In genomic region chr5:149147673-149148072, GRCh38 we compare ENCODE assay signal across 20 cellular contexts. TPM values are rescaled to one million over a fixed set of nuclear protein-coding genes. Genes with fewer than 3 reads are reported as not detected.
A peak's percentile ranks its signal among the peaks of the same experiment; 100 is the strongest.
DNase-seq lines count a peak whose midpoint lies in the region; ATAC-seq, FAIRE-seq and TF ChIP-seq lines count a peak whose summit lies in the region.
"Had no signal": no experiment of that assay in that cellular context is flagged by ENCODE, and none has a peak within 500 bp of the region (broad histone marks: within the 10 kb centered on the region; RNA-seq: fewer than 3 reads in every experiment).

No MANE protein-coding gene starts in this region.

- peak; percentile 95 for FAIRE-seq in RCC 7860 (lab: Jason Lieb, UNC)
- FAIRE-seq: H1 had no signal

- H3K27me3 Mint-ChIP-seq in activated T-cell treated with anti-CD3 and anti-CD28 coated beads, Interleukin-2, amount 50 U/mL, for 72 hours (ENCODE audit: low read depth), result no peaks in the 10 kb centered on the region
- peaks cover 17% of the 10 kb centered on the region for H3K27me3 Mint-ChIP-seq in activated T-cell treated with anti-CD3 and anti-CD28 coated beads, Interleukin-2, amount 50 U/mL, for 4 hours (ENCODE audit: low read depth)
- H3K27me3 Mint-ChIP-seq in CD14-positive monocyte (ENCODE audit: low read depth in 3 of 3), result peaks cover 0 to 14% (median 0%) of the 10 kb centered on the region in 3 donors
- H3K27me3 Mint-ChIP-seq in T-helper 17 cell, result peaks cover 15% of the 10 kb centered on the region

- peak in 1 of 2 donors; percentile 8 for DNase-seq in activated T-cell treated with anti-CD3 and anti-CD28 coated beads, Interleukin-2, amount 50 U/mL, for 72 hours
- no peak for DNase-seq in activated T-cell treated with anti-CD3 and anti-CD28 coated beads, Interleukin-2, amount 50 U/mL, for 4 hours
- peak; percentile 90 for DNase-seq in RCC 7860 (ENCODE audit: low spot score)
- DNase-seq in gastrocnemius medialis, result no peak
- DNase-seq in stimulated activated CD4-positive, alpha-beta T cell treated with anti-CD3 and anti-CD28 coated beads, Interleukin-2, amount 100 ng/mL, for 24 hours, result no peak
- DNase-seq in CD14-positive monocyte (ENCODE audit: low spot score), result no peak
- DNase-seq in T-helper 17 cell, result no peak
- DNase-seq: CD8-positive, alpha-beta T cell; NCI-H1105 treated with DMSO at 0.1 percent for 48 hours; NCI-H187; NCI-H2171 treated with DMSO at 0.1 percent for 48 hours; NCI-H446 treated with DMSO at 0.1 percent for 48 hours; NCI-H748 treated with DMSO at 0.1 percent for 48 hours; OCI-M1; RPMI8226; SJCRH30 had no signal

- H3K9me3 ChIP-seq in gastrocnemius medialis (no peaks in the 10 kb centered on the region), T-helper 17 cell (ENCODE audit: control insufficient read depth, low read length, poor library complexity, severe bottlenecking) (no peaks in the 10 kb centered on the region)

- peak overlapping the region; percentile 22 to 94 (median 89) for H3K27ac ChIP-seq in gastrocnemius medialis
- H3K27ac ChIP-seq: 22Rv1, SJCRH30 had no signal

- no peaks in the 10 kb centered on the region for H3K36me3 Mint-ChIP-seq in activated T-cell treated with anti-CD3 and anti-CD28 coated beads, Interleukin-2, amount 50 U/mL, for 72 hours (ENCODE audit: insufficient read depth in 2 of 2)
- H3K36me3 Mint-ChIP-seq in activated T-cell treated with anti-CD3 and anti-CD28 coated beads, Interleukin-2, amount 50 U/mL, for 4 hours (ENCODE audit: insufficient read depth), result no peaks in the 10 kb centered on the region
- H3K36me3 Mint-ChIP-seq in CD14-positive monocyte (no peaks in the 10 kb centered on the region), T-helper 17 cell (ENCODE audit: low read depth) (no peaks in the 10 kb centered on the region)
- H3K36me3 Mint-ChIP-seq: CD8-positive, alpha-beta T cell; IgD-negative memory B cell had no signal

- peaks cover 40 to 55% of the 10 kb centered on the region in 2 donors for H3K4me1 ChIP-seq in gastrocnemius medialis

- no peak overlapping the region for H3K4me3 Mint-ChIP-seq in activated T-cell treated with anti-CD3 and anti-CD28 coated beads, Interleukin-2, amount 50 U/mL, for 72 hours
- H3K4me3 Mint-ChIP-seq in activated T-cell treated with anti-CD3 and anti-CD28 coated beads, Interleukin-2, amount 50 U/mL, for 4 hours, result no peak overlapping the region
- H3K4me3 Mint-ChIP-seq in CD14-positive monocyte (no peak overlapping the region), T-helper 17 cell (no peak overlapping the region)
- H3K4me3 Mint-ChIP-seq: CD8-positive, alpha-beta T cell; IgD-negative memory B cell had no signal

- intact Hi-C loops in gastrocnemius medialis (cut with DNase I; ENCODE audit: low total_unique reads) (no loop called here), CD14-positive monocyte (cut with micrococcal nuclease) (no loop called here)

- no peak overlapping the region for H3K27ac Mint-ChIP-seq in activated T-cell treated with anti-CD3 and anti-CD28 coated beads, Interleukin-2, amount 50 U/mL, for 72 hours
- H3K27ac Mint-ChIP-seq in CD14-positive monocyte (no peak overlapping the region), T-helper 17 cell (no peak overlapping the region)
- H3K27ac Mint-ChIP-seq: CD8-positive, alpha-beta T cell; IgD-negative memory B cell had no signal

- no peaks in the 10 kb centered on the region for H3K27me3 ChIP-seq in gastrocnemius medialis
- H3K27me3 ChIP-seq: SJCRH30 had no signal

- TF ChIP-seq CTCF in gastrocnemius medialis (IDR thresholded peaks at IDR 0.05 in 4 of 5, conservative IDR thresholded peaks at IDR 0.05 in 1 of 5), result no peak
- no peak for TF ChIP-seq CTCF in CD14-positive monocyte (IDR thresholded peaks at IDR 0.05)

- peaks cover 0 to 2% of the 10 kb centered on the region in 2 donors for H3K9me3 Mint-ChIP-seq in activated T-cell treated with anti-CD3 and anti-CD28 coated beads, Interleukin-2, amount 50 U/mL, for 72 hours
- H3K9me3 Mint-ChIP-seq in activated T-cell treated with anti-CD3 and anti-CD28 coated beads, Interleukin-2, amount 50 U/mL, for 4 hours, result no peaks in the 10 kb centered on the region
- peaks cover 0 to 3% (median 0%) of the 10 kb centered on the region in 7 donors for H3K9me3 Mint-ChIP-seq in CD14-positive monocyte

- no peak for TF ChIP-seq POLR2A in gastrocnemius medialis (IDR thresholded peaks at IDR 0.05)

- H3K4me3 ChIP-seq in gastrocnemius medialis, result peak overlapping the region in 1 of 4 donors; percentile 87
- H3K4me3 ChIP-seq: SJCRH30 had no signal

- ATAC-seq in activated T-cell treated with anti-CD3 and anti-CD28 coated beads, Interleukin-2, amount 50 U/mL, for 72 hours (replicated peaks in 1 of 2), result peak; percentile 65 to 67
- no peak for ATAC-seq in activated T-cell treated with anti-CD3 and anti-CD28 coated beads, Interleukin-2, amount 50 U/mL, for 4 hours
- ATAC-seq in GM18907 (IDR thresholded peaks at IDR 0.05; ENCODE audit: unreplicated experiment), result peak; percentile 66
- no peak for ATAC-seq in gastrocnemius medialis
- ATAC-seq in T-helper 17 cell, result no peak
- ATAC-seq: CD8-positive, alpha-beta T cell had no signal

- no peaks in the 10 kb centered on the region for H3K4me1 Mint-ChIP-seq in activated T-cell treated with anti-CD3 and anti-CD28 coated beads, Interleukin-2, amount 50 U/mL, for 72 hours (ENCODE audit: low read depth)
- H3K4me1 Mint-ChIP-seq in activated T-cell treated with anti-CD3 and anti-CD28 coated beads, Interleukin-2, amount 50 U/mL, for 4 hours (ENCODE audit: low read depth), result no peaks in the 10 kb centered on the region
- H3K4me1 Mint-ChIP-seq in CD14-positive monocyte (peaks cover 25% of the 10 kb centered on the region), T-helper 17 cell (no peaks in the 10 kb centered on the region)

- in situ Hi-C loops in gastrocnemius medialis (cut with MboI; ENCODE audit: low sequenced_read_pairs in 4 of 4), result loop anchor here in 2 of 4 donors (5.0 to 25.0 kb wide), 3 partner anchors 80 to 415 kb away; partner anchors contain the start of gene CSNK1A1 (in 1 of the 2)

- peaks cover 0 to 8% of the 10 kb centered on the region in 2 donors for H3K36me3 ChIP-seq in gastrocnemius medialis
- H3K36me3 ChIP-seq: SJCRH30 had no signal

RNA-seq across cellular contexts. Expression of gene ABLIM3, which starts 6.4 kb away (rescaled TPM):
- total RNA-seq in activated T-cell treated with anti-CD3 and anti-CD28 coated beads, Interleukin-2, amount 50 U/mL, for 72 hours, result under 1 TPM; 0.14 to 0.19 TPM
- under 1 TPM; 0.10 to 0.24 (median 0.24) TPM for total RNA-seq in activated T-cell treated with anti-CD3 and anti-CD28 coated beads, Interleukin-2, amount 50 U/mL, for 4 hours
- total RNA-seq in gastrocnemius medialis (100 to 1,000 TPM in 1 of 4 donors, 10 to 100 TPM in 3; 37.5 to 155 (median 67.7) TPM), T-helper 17 cell (10 to 100 TPM in 1 of 2 donors, under 1 TPM in 1; 0.55 to 18.5 TPM)
- under 1 TPM; 0.22 to 0.74 TPM for polyA plus RNA-seq in CD14-positive monocyte
- total RNA-seq: CD8-positive, alpha-beta T cell had no signal

Comparison
In these comparisons a context has a peak if more than half of its experiments do, and no peak if none do; other contexts are left out.
1. ATAC-seq: peak in activated T-cell treated with anti-CD3 and anti-CD28 coated beads, Interleukin-2, amount 50 U/mL, for 72 hours (2 of 2) and GM18907 (single experiment); none in activated T-cell treated with anti-CD3 and anti-CD28 coated beads, Interleukin-2, amount 50 U/mL, for 4 hours (0 of 2), gastrocnemius medialis (0 of 2) and T-helper 17 cell (single experiment).